Comparison of ENCODE assay signal across 8 cellular contexts in genomic region chr5:109409844-109410388, GRCh38. TPM values are rescaled to one million over a fixed set of nuclear protein-coding genes. Genes with fewer than 3 reads are reported as not detected.
DNase-seq lines count a peak whose midpoint lies in the region; ATAC-seq, FAIRE-seq and TF ChIP-seq lines count a peak whose summit lies in the region.

Gene PJA2, minus strand, starts transcription at chr5:109409974. Its CDS starts 26,541 bp downstream, at chr5:109383433.

- CTCF ChIA-PET in activated CD4-positive, alpha-beta memory T cell treated with anti-CD3 and anti-CD28 coated beads for 36 hours (lab: Charles Lee) = interaction anchor here (1.3 kb wide), 1 partner anchor 279 kb away, joined by 4 read pairs; no protein-coding TSS in a partner anchor
- CTCF ChIA-PET in HepG2 (lab: Yijun Ruan, JAX; ENCODE audit: low intra/inter-chr PET ratio, low total read pairs) = no interaction called here

- peak within 1 kb of the TSS; percentile 84 for H3K4me2 ChIP-seq in HepG2 (ENCODE audit: low read depth, low read length)

- no peak for TF ChIP-seq RAD21 in HepG2 (CRISPR knock-in tag; IDR thresholded peaks at IDR 0.05)

- peaks cover 31% of the 10 kb centered on the region for H4K20me1 ChIP-seq in HepG2 (ENCODE audit: insufficient read depth, low read length)

- POLR2A ChIA-PET in activated CD4-positive, alpha-beta memory T cell treated with anti-CD3 and anti-CD28 coated beads for 36 hours (lab: Charles Lee) = interaction anchor here (0.6 to 1.4 kb wide), 5 partner anchors 16 to 281 kb away, joined by 3 to 4 read pairs (median 3); partner anchors contain the start of gene MAN2A1
- POLR2A ChIA-PET in HepG2 (lab: Yijun Ruan, JAX) = interaction anchor here (1.2 to 1.6 kb wide), 5 partner anchors 15 to 1030 kb away, joined by 3 to 10 read pairs (median 5); partner anchors contain the start of gene MAN2A1

- H3K27me3 ChIP-seq in HepG2 (ENCODE audit: control insufficient read depth in 1 of 2, insufficient read depth in 2 of 2, low read length in 2 of 2) = no peaks in the 10 kb centered on the region; a peak in 1 of 5 replicates

- no peaks in the 10 kb centered on the region for H3K36me3 ChIP-seq in HepG2 (replicated peaks in 1 of 2; ENCODE audit: control insufficient read depth in 1 of 2, insufficient read depth in 2 of 2, low read length in 2 of 2)

- 2% methylated on average over 35 of the region's 44 CpGs for WGBS in HepG2 (ENCODE audit: low lambda C conversion rate)

- peak; percentile 99 for DNase-seq in CD14-positive monocyte (ENCODE audit: low spot score)
- DNase-seq in NCI-H82 treated with DMSO at 0.1 percent for 48 hours (lab: John Stamatoyannopoulos, UW; ENCODE audit: unreplicated experiment) = peak; percentile 98
- peak; percentile 98 for DNase-seq in activated CD4-positive, alpha-beta memory T cell treated with anti-CD3 and anti-CD28 coated beads for 36 hours
- peak; percentile 100 for DNase-seq in dermis microvascular lymphatic vessel endothelial cell (ENCODE audit: low read depth in 2 of 2)
- peak; percentile 99 for DNase-seq in HepG2 (ENCODE audit: low spot score)
- peak; percentile 95 for DNase-seq in stimulated activated CD4-positive, alpha-beta T cell treated with anti-CD3 and anti-CD28 coated beads, Interleukin-4, amount 100 ng/mL, for 1 hour

- peak within 1 kb of the TSS; percentile 95 to 100 for H3K4me3 Mint-ChIP-seq in CD14-positive monocyte
- peak within 1 kb of the TSS; percentile 89 for H3K4me3 Mint-ChIP-seq in activated CD4-positive, alpha-beta memory T cell treated with anti-CD3 and anti-CD28 coated beads for 36 hours

- ATAC-seq in GM19438 (IDR thresholded peaks at IDR 0.05; ENCODE audit: low read depth, unreplicated experiment) = peak; percentile 79
- ATAC-seq in HG03575 (IDR thresholded peaks at IDR 0.05; ENCODE audit: extremely low read depth, insufficient number of reproducible peaks, low FRiP score, unreplicated experiment) = peak; percentile 88
- ATAC-seq in HepG2 = peak; percentile 90

- TF ChIP-seq EP300 in HepG2 (IDR thresholded peaks at IDR 0.05; ENCODE audit: low read depth in 2 of 2, low read length in 2 of 2) (no peak; a peak in 1 of 4 replicates), HepG2 (CRISPR knock-in tag; IDR thresholded peaks at IDR 0.05; ENCODE audit: borderline replicate concordance) (no peak)

- in situ Hi-C loops in HepG2 (cut with HindIII; ENCODE audit: extremely low pct_ligation_motif_present, low pct_unique_long_range_greater_than_20kb) = no loop called here

- H3K9me3 ChIP-seq in HepG2 (ENCODE audit: low read length) = peaks cover 4% of the 10 kb centered on the region; the same call in 1 of the 2 replicates

- TF ChIP-seq POLR2A in HepG2 (IDR thresholded peaks at IDR 0.05; ENCODE audit: insufficient read depth in 1 of 2, low read depth in 2 of 2, low read length in 2 of 2) = peak in 1 of 2 experiments; percentile 55; a peak in 2 of 4 replicates

- H3K27ac ChIP-seq in HepG2 (ENCODE audit: extremely low read length, insufficient read depth, low read length) = peak within 1 kb of the TSS; percentile 98

- peak within 1 kb of the TSS; percentile 73 to 98 (median 97) for H3K4me3 ChIP-seq in HepG2 (replicated peaks in 1 of 3; ENCODE audit: insufficient read depth in 1 of 3, low read depth in 2 of 3, low read length in 3 of 3)

- no TSS peak for BruUV-seq in HepG2 (replicated peaks; lab: Mats Ljungman, UMichigan)

- H2AFZ ChIP-seq in HepG2 (ENCODE audit: low read length) = peak within 1 kb of the TSS; percentile 82

- peaks cover 59% of the 10 kb centered on the region for H3K4me1 ChIP-seq in HepG2 (ENCODE audit: insufficient read depth, low read length)

- TF ChIP-seq CTCF in CD14-positive monocyte (IDR thresholded peaks at IDR 0.05) (peak; percentile 14), HepG2 (CRISPR knock-in tag; IDR thresholded peaks at IDR 0.05) (no peak; the same call in 1 of the 2 replicates)

- H3K9me3 Mint-ChIP-seq in CD14-positive monocyte = peaks cover 0 to 6% (median 3%) of the 10 kb centered on the region in 7 donors
- peaks cover 9% of the 10 kb centered on the region for H3K9me3 Mint-ChIP-seq in activated CD4-positive, alpha-beta memory T cell treated with anti-CD3 and anti-CD28 coated beads for 36 hours

- intact Hi-C loops in CD14-positive monocyte (cut with micrococcal nuclease) (loop anchor here in 1 of 2 donors (1.0 to 10.0 kb wide), 3 partner anchors 8 to 665 kb away; partner anchors contain the start of genes FER and MAN2A1), HepG2 (cut with micrococcal nuclease; ENCODE audit: unreplicated experiment) (loop anchor here (2.0 to 5.0 kb wide), 5 partner anchors 38 to 1028 kb away; partner anchors contain the start of genes FBXL17, FER and MAN2A1)
- intact Hi-C loops in activated CD4-positive, alpha-beta memory T cell treated with anti-CD3 and anti-CD28 coated beads for 36 hours (cut with micrococcal nuclease) = loop anchor here (1.0 to 10.0 kb wide), 14 partner anchors 19 to 1845 kb away; partner anchors contain the start of genes FBXL17, MAN2A1 and SLC25A46

- peak within 1 kb of the TSS; percentile 92 for H3K9ac ChIP-seq in HepG2 (ENCODE audit: insufficient read depth, low read depth, low read length)

- peaks cover 40% of the 10 kb centered on the region for H3K4me1 Mint-ChIP-seq in CD14-positive monocyte
- peaks cover 37% of the 10 kb centered on the region for H3K4me1 Mint-ChIP-seq in activated CD4-positive, alpha-beta memory T cell treated with anti-CD3 and anti-CD28 coated beads for 36 hours (ENCODE audit: low read depth)

- H3K27ac Mint-ChIP-seq in CD14-positive monocyte = peak within 1 kb of the TSS; percentile 97 to 100 (median 99)
- peak within 1 kb of the TSS; percentile 97 for H3K27ac Mint-ChIP-seq in activated CD4-positive, alpha-beta memory T cell treated with anti-CD3 and anti-CD28 coated beads for 36 hours

- peaks cover 47% of the 10 kb centered on the region for H3K79me2 ChIP-seq in HepG2 (ENCODE audit: insufficient read depth, low read length)

- FAIRE-seq in HepG2 (lab: Jason Lieb, UNC) = peak; percentile 76

- H3K27me3 Mint-ChIP-seq in CD14-positive monocyte (ENCODE audit: low read depth in 3 of 3) = no peaks in the 10 kb centered on the region
- H3K27me3 Mint-ChIP-seq in activated CD4-positive, alpha-beta memory T cell treated with anti-CD3 and anti-CD28 coated beads for 36 hours = no peaks in the 10 kb centered on the region

- H3K36me3 Mint-ChIP-seq in CD14-positive monocyte = peaks cover 4 to 5% of the 10 kb centered on the region in 2 donors
- peaks cover 13% of the 10 kb centered on the region for H3K36me3 Mint-ChIP-seq in activated CD4-positive, alpha-beta memory T cell treated with anti-CD3 and anti-CD28 coated beads for 36 hours

TF ChIP-seq in HepG2, 621 proteins besides CTCF, POLR2A, EP300 and RAD21 (continues in another document):
- TF ChIP-seq GABPA (IDR thresholded peaks at IDR 0.05; ENCODE audit: low read depth, low read length) (peak; percentile 47), GABPA (CRISPR knock-in tag; IDR thresholded peaks at IDR 0.05; ENCODE audit: low read depth) (peak; percentile 77), PRMT3 (CRISPR knock-in tag; IDR thresholded peaks at IDR 0.05; ENCODE audit: borderline replicate concordance, low read depth) (no peak), PHF21A (CRISPR knock-in tag; IDR thresholded peaks at IDR 0.05) (peak; percentile 88), ZNF607 (CRISPR knock-in tag; IDR thresholded peaks at IDR 0.05; ENCODE audit: borderline replicate concordance) (peak; percentile 51; the same call in 1 of the 2 replicates), ZNF317 (CRISPR knock-in tag; IDR thresholded peaks at IDR 0.05) (no peak), SKI (IDR thresholded peaks at IDR 0.05; ENCODE audit: partially characterized antibody) (peak; percentile 69), TCF12 (IDR thresholded peaks at IDR 0.05) (no peak), TCF12 (CRISPR knock-in tag; IDR thresholded peaks at IDR 0.05) (peak; percentile 38; the same call in 1 of the 2 replicates)

RNA-seq across cellular contexts. Expression of gene PJA2, which starts in this region (rescaled TPM):
- polyA plus RNA-seq in CD14-positive monocyte (10 to 100 TPM; 49.7 to 74.1 TPM), HepG2 (2011; rRNA removed) (29.7 and 41.4 TPM in 2 replicates)
- 10 to 100 TPM; 57.3 to 58.5 TPM for total RNA-seq in activated CD4-positive, alpha-beta memory T cell treated with anti-CD3 and anti-CD28 coated beads for 36 hours
- total RNA-seq in dermis microvascular lymphatic vessel endothelial cell (53.3 and 64.4 TPM in 2 replicates), HepG2 (2016; rRNA removed; fragmentation: Illumina TruSeq; extraction: Trizol) (39.4 and 70.7 TPM in 2 replicates)
- 5.1 and 6.3 TPM in 2 replicates for total RNA-seq in HepG2 (2016; cell fraction: cytosol; rRNA removed; fragmentation: Illumina TruSeq; extraction: Trizol; ENCODE audit: low read depth)
- 37.3 and 71.4 TPM in 2 replicates for total RNA-seq in HepG2 (2016; cell fraction: insoluble cytoplasmic fraction; rRNA removed; fragmentation: Illumina TruSeq; extraction: Trizol)
- total RNA-seq in HepG2 (2016; cell fraction: membrane; rRNA removed; fragmentation: Illumina TruSeq; extraction: Trizol) = 22.7 and 27.8 TPM in 2 replicates
- total RNA-seq in HepG2 (2016; cell fraction: nucleus; rRNA removed; fragmentation: Illumina TruSeq; extraction: Trizol) = 34.8 and 35.7 TPM in 2 replicates
- 16.5 and 25.6 TPM in 2 replicates for polyA plus RNA-seq in HepG2 (2011; cell fraction: cytosol; rRNA removed)
- polyA plus RNA-seq in HepG2 (2011; cell fraction: nucleus; rRNA removed) = 11.3 and 14.3 TPM in 2 replicates
- polyA plus RNA-seq in HepG2 (2012) = 37.0 and 42.7 TPM in 2 replicates
- 2.4 and 2.8 TPM in 2 replicates for polyA plus RNA-seq in HepG2 (2016; cell fraction: cytosol; fragmentation: Illumina TruSeq; extraction: Trizol; ENCODE audit: low read depth)
- 55.5 and 60.0 TPM in 2 replicates for polyA plus RNA-seq in HepG2 (2016; cell fraction: insoluble cytoplasmic fraction; fragmentation: Illumina TruSeq; extraction: Trizol; ENCODE audit: low read depth)
- polyA plus RNA-seq in HepG2 (2016; cell fraction: membrane; fragmentation: Illumina TruSeq; extraction: Trizol; ENCODE audit: low read depth) = 9.5 and 12.5 TPM in 2 replicates
- 22.2 and 24.7 TPM in 2 replicates for polyA plus RNA-seq in HepG2 (2016; cell fraction: nucleus; fragmentation: Illumina TruSeq; extraction: Trizol; ENCODE audit: insufficient read depth, low read depth)
- polyA minus RNA-seq in HepG2 (2011; rRNA and poly(A)+ RNA removed; ENCODE audit: low replicate concordance) = 30.6 and 33.6 TPM in 2 replicates
- 45.1 and 46.4 TPM in 2 replicates for polyA minus RNA-seq in HepG2 (2011; cell fraction: cytosol; rRNA and poly(A)+ RNA removed)
- polyA minus RNA-seq in HepG2 (2011; cell fraction: nucleus; rRNA and poly(A)+ RNA removed) = 65.7 and 70.6 TPM in 2 replicates

Comparison
In these comparisons a context has a peak if more than half of its experiments do, and no peak if none do; other contexts are left out.
1. Peak in every context shown above with its lines: DNase-seq, ATAC-seq, H3K4me3 ChIP-seq and H3K27ac ChIP-seq.